Comparison of ENCODE assay signal across 8 cellular contexts in genomic region chr2:54568876-54569298, GRCh38.
DNase-seq lines count a peak whose midpoint lies in the region; ATAC-seq and TF ChIP-seq lines count a peak whose summit lies in the region.

No MANE protein-coding gene starts in this region.

- peak overlapping the region; percentile 88 for H3K27ac Mint-ChIP-seq in WTC11
- peak overlapping the region; percentile 97 to 98 for H3K27ac Mint-ChIP-seq in natural killer cell

- POLR2A ChIA-PET in WTC11 (lab: Charles Lee): no interaction called here

- H3K4me3 Mint-ChIP-seq in WTC11 (peak overlapping the region; percentile 39), natural killer cell (peak overlapping the region; percentile 84)

- ATAC-seq in GM18517 (IDR thresholded peaks at IDR 0.05; ENCODE audit: unreplicated experiment): peak; percentile 28
- ATAC-seq in HG02588 (IDR thresholded peaks at IDR 0.05; ENCODE audit: unreplicated experiment): peak; percentile 29
- peak; percentile 29 for ATAC-seq in WTC11
- no peak for ATAC-seq in natural killer cell
- no peak for ATAC-seq in HG02970 (IDR thresholded peaks at IDR 0.05; ENCODE audit: low FRiP score, unreplicated experiment)

- DNase-seq in WTC11 (ENCODE audit: low spot score): no peak
- DNase-seq in natural killer cell: no peak
- DNase-seq in NCI-H2227 treated with DMSO at 0.1 percent for 48 hours (lab: John Stamatoyannopoulos, UW): no peak
- DNase-seq in A172 (ENCODE audit: low spot score): no peak
- no peak for DNase-seq in stimulated activated CD4-positive, alpha-beta T cell treated with anti-CD3 and anti-CD28 coated beads, Interleukin-15, amount 100 ng/mL, for 24 hours

- intact Hi-C loops in natural killer cell (cut with micrococcal nuclease): no loop called here

- H3K9me3 Mint-ChIP-seq in WTC11 (peaks cover 8% of the 10 kb centered on the region), natural killer cell (no peaks in the 10 kb centered on the region)

- peaks cover 8% of the 10 kb centered on the region for H3K36me3 Mint-ChIP-seq in WTC11
- no peaks in the 10 kb centered on the region for H3K36me3 Mint-ChIP-seq in natural killer cell

- peaks cover 78% of the 10 kb centered on the region for H3K4me1 Mint-ChIP-seq in WTC11
- peaks cover 58 to 64% of the 10 kb centered on the region in 2 donors for H3K4me1 Mint-ChIP-seq in natural killer cell

- CTCF ChIA-PET in WTC11 (lab: Charles Lee): no interaction called here

- H3K27me3 Mint-ChIP-seq in WTC11 (ENCODE audit: low read depth): no peaks in the 10 kb centered on the region
- no peaks in the 10 kb centered on the region for H3K27me3 Mint-ChIP-seq in natural killer cell (ENCODE audit: low read depth in 2 of 2)

- no peak for TF ChIP-seq CTCF in WTC11 (IDR thresholded peaks at IDR 0.05)
- TF ChIP-seq CTCF in natural killer cell (IDR thresholded peaks at IDR 0.05): no peak

TF ChIP-seq in WTC11, 78 proteins besides CTCF, POLR2A, EP300 and RAD21:
- TF ChIP-seq HMGXB4 (CRISPR knock-in tag; IDR thresholded peaks at IDR 0.05) (no peak), ATF6 (CRISPR knock-in tag; IDR thresholded peaks at IDR 0.05) (no peak), NR1H2 (CRISPR knock-in tag; IDR thresholded peaks at IDR 0.05) (no peak), ZNF416 (CRISPR knock-in tag; IDR thresholded peaks at IDR 0.05) (no peak), ZMAT4 (CRISPR knock-in tag; IDR thresholded peaks at IDR 0.05) (no peak), PRDM15 (CRISPR knock-in tag; IDR thresholded peaks at IDR 0.05) (no peak), TEAD4 (CRISPR knock-in tag; IDR thresholded peaks at IDR 0.05) (no peak)
TF ChIP-seq in WTC11: peak in this region for 0.

Comparison
In these comparisons a context has a peak if more than half of its experiments do, and no peak if none do; other contexts are left out.
1. ATAC-seq: peak in GM18517 (single experiment), HG02588 (single experiment) and WTC11 (single experiment); none in natural killer cell (0 of 3) and HG02970 (single experiment).